ENCODE assay signal across 8 cellular contexts in the genomic region with DNA sequence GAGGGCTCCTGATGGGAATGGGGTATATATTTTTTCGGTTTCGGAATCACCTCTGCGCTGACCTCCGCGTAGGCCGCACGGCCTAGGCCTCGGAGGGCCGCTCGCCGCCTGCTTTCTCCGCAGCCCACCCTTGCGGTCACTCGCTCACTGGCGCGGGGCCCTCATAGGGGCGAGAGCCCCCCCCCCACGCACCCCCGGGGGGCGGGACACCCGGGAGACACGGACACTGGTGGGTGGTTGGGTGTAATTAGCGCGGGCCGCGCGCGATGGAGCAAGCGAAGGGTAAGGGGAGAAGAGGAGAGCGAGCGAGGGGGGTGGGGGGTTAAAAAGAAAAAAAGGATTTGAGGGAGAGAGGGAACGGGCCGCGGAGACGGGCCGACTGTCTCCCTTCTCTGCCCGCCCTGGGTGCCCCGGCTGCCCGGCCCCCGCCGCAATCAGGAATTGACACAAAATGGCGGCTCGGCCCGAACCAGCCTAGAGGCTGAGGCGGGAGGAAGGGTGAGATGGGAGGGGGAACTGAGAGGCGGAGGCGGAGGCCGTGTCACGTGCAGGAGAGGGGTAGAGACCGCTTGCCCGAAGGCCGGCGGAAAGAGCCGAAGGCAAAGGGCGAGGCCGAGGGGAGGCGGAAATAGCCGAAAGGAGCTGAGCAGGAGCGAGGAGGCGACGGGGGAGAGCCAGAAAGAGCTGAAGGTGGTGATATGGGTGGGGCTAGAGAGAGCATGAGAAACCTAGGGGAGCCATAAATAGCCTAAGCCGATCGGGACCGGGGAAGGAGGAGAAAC. TPM values are rescaled to one million over a fixed set of nuclear protein-coding genes. Genes with fewer than 3 reads are reported as not detected.
DNase-seq lines count a peak whose midpoint lies in the region; ATAC-seq, FAIRE-seq and TF ChIP-seq lines count a peak whose summit lies in the region.

No MANE protein-coding gene starts in this region.

- POLR2A ChIA-PET in AG04450 (lab: Yijun Ruan, JAX) = interaction anchor here (0.5 to 2.8 kb wide), 20 partner anchors 10 to 1736 kb away, joined by 3 to 20 read pairs (median 4); a partner anchor contains a TSS

- peak overlapping the region; percentile 100 for H3K9ac ChIP-seq in iPS-20b (ENCODE audit: low read depth, low read length)

- no peak for FAIRE-seq in bronchial epithelial cell (lab: Jason Lieb, UNC)

- DNase-seq in AG04450 (ENCODE audit: low read depth, low spot score) (peak; percentile 99), NCI-H2227 (lab: John Stamatoyannopoulos, UW; ENCODE audit: unreplicated experiment) (peak; percentile 97), bronchial epithelial cell (ENCODE audit: low read depth) (peak; percentile 97)

- H3K27me3 ChIP-seq in AG04450 (ENCODE audit: control insufficient read depth, insufficient read depth, low read length) (no peaks in the 10 kb centered on the region), bronchial epithelial cell (ENCODE audit: control insufficient read depth, insufficient read depth, low read length) (no peaks in the 10 kb centered on the region), iPS-20b (ENCODE audit: insufficient read depth, low read length) (no peaks in the 10 kb centered on the region)

- H3K4me1 ChIP-seq in iPS-20b (ENCODE audit: insufficient read depth, low read length) = peaks cover 26% of the 10 kb centered on the region

- H3K9me3 ChIP-seq in AG04450 (ENCODE audit: control insufficient read depth, insufficient read depth, low read length) = no peaks in the 10 kb centered on the region; the same call in 1 of the 2 replicates
- no peaks in the 10 kb centered on the region for H3K9me3 ChIP-seq in iPS-20b (ENCODE audit: insufficient read depth, low read depth, low read length)

- ATAC-seq in GM18909 (IDR thresholded peaks at IDR 0.05; ENCODE audit: poor library complexity, unreplicated experiment) = peak; percentile 79
- peak; percentile 82 for ATAC-seq in HG03159 (IDR thresholded peaks at IDR 0.05; ENCODE audit: unreplicated experiment)

- H3K27ac ChIP-seq in AG04450 (ENCODE audit: low read depth, low read length) = peak overlapping the region; percentile 100
- peak overlapping the region; percentile 99 for H3K27ac ChIP-seq in iPS-20b (ENCODE audit: low read length)
- peak overlapping the region; percentile 98 to 100 (median 100) for H3K27ac ChIP-seq in skin epidermis

- peaks cover 2% of the 10 kb centered on the region for H3K36me3 ChIP-seq in bronchial epithelial cell (ENCODE audit: control insufficient read depth, insufficient read depth, low read length)
- H3K36me3 ChIP-seq in iPS-20b (ENCODE audit: insufficient read depth, low read depth, low read length) = peaks cover 12% of the 10 kb centered on the region

- TF ChIP-seq CTCF in AG04450 (IDR thresholded peaks at IDR 0.05; ENCODE audit: low read depth, low read length) (0 out of 2 replicates have a peak, but pooled peaks have one; percentile 4), WI38 (IDR thresholded peaks at IDR 0.05; ENCODE audit: low read depth, low read length) (no peak), bronchial epithelial cell (IDR thresholded peaks at IDR 0.05; ENCODE audit: insufficient read depth, low read length, severe bottlenecking) (no peak)

- CTCF ChIA-PET in AG04450 (lab: Charles Lee) = interaction anchor here (0.5 to 2.1 kb wide), 10 partner anchors 10 to 132 kb away, joined by 3 to 15 read pairs (median 4); a partner anchor contains a TSS

- H3K4me3 ChIP-seq in AG04450 (ENCODE audit: low read depth, low read length) (peak overlapping the region; percentile 96), WI38 (ENCODE audit: low read depth, low read length) (peak overlapping the region; percentile 80), bronchial epithelial cell (ENCODE audit: low read depth, low read length) (peak overlapping the region; percentile 69), iPS-20b (ENCODE audit: low read length) (peak overlapping the region; percentile 90), skin epidermis (peak overlapping the region; percentile 63 to 98 (median 74))

RNA-seq across cellular contexts. Expression of a gene that starts 0.7 kb away (rescaled TPM):
- polyA plus RNA-seq in AG04450 (2011; rRNA removed) = 4.9 and 7.3 TPM in 2 replicates
- 12.7 and 15.9 TPM in 2 replicates for polyA minus RNA-seq in AG04450 (2011; rRNA and poly(A)+ RNA removed)
- total RNA-seq in bronchial epithelial cell = 2.6 and 7.0 TPM in 2 replicates

RNA-seq across cellular contexts. Expression of a gene that starts 17.8 kb away (rescaled TPM):
- polyA plus RNA-seq in AG04450 (2011; rRNA removed) = 142 and 165 TPM in 2 replicates
- polyA minus RNA-seq in AG04450 (2011; rRNA and poly(A)+ RNA removed) = 62.8 and 63.5 TPM in 2 replicates
- total RNA-seq in bronchial epithelial cell = 90.6 and 108 TPM in 2 replicates

Comparison
In these comparisons a context has a peak if more than half of its experiments do, and no peak if none do; other contexts are left out.
1. Peak in every context shown above with its lines: DNase-seq, ATAC-seq, H3K4me3 ChIP-seq and H3K27ac ChIP-seq.